ENCODE assay signal across 14 cellular contexts in the genomic region with DNA sequence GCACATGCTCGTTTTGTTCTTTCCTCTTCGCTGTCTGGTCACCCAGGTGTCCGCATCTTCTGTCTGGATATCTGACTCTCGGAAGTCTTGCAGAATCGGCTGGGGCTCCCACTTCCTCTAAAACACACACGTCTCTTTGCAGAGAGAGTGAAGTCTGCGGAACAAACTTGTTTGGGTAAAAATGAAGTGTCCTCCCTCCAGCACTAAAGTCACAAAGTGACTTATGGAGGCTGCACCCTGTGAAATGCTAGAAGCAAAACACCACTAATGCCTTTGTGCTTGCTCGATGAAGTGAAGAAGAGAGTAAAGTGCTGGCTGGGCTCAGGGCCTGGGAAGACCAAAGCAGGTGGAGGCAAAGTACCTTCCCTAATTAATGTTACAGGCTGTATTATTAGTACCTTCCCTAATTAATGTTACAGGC.
DNase-seq lines count a peak whose midpoint lies in the region; ATAC-seq, FAIRE-seq and TF ChIP-seq lines count a peak whose summit lies in the region.
"Had no signal": no experiment of that assay in that cellular context is flagged by ENCODE, and none has a peak within 500 bp of the region (broad histone marks: within the 10 kb centered on the region; RNA-seq: fewer than 3 reads in every experiment).

No MANE protein-coding gene starts in this region.

- no peak overlapping the region for H3K27ac ChIP-seq in astrocyte (ENCODE audit: low read depth, low read length)
- H3K27ac ChIP-seq: C4-2B, spleen had no signal

- H3K4me3 Mint-ChIP-seq in Caco-2 (ENCODE audit: unreplicated experiment), result no peak overlapping the region
- no peak overlapping the region for H3K4me3 Mint-ChIP-seq in astrocyte (ENCODE audit: unreplicated experiment)
- peak overlapping the region; percentile 47 for H3K4me3 Mint-ChIP-seq in nephron progenitor cell
- H3K4me3 Mint-ChIP-seq in T-helper 17 cell, result no peak overlapping the region
- H3K4me3 Mint-ChIP-seq: activated B cell treated with CpG ODN at 0.5 μM for 24 hours had no signal

- intact Hi-C loops in Caco-2 (cut with micrococcal nuclease; ENCODE audit: unreplicated experiment), result no loop called here

- no peaks in the 10 kb centered on the region for H4K20me1 ChIP-seq in astrocyte (ENCODE audit: insufficient read depth, low read length)

- H3K9me3 Mint-ChIP-seq in Caco-2 (ENCODE audit: unreplicated experiment) (no peaks in the 10 kb centered on the region), astrocyte (ENCODE audit: unreplicated experiment) (peaks cover 2% of the 10 kb centered on the region), nephron progenitor cell (no peaks in the 10 kb centered on the region)
- H3K9me3 Mint-ChIP-seq: activated B cell treated with CpG ODN at 0.5 μM for 24 hours had no signal

- H3K4me1 ChIP-seq in Caco-2 (peaks cover 32% of the 10 kb centered on the region; the same call in 1 of the 2 replicates), astrocyte (ENCODE audit: insufficient read depth, low read length) (peaks cover 12% of the 10 kb centered on the region)
- H3K4me1 ChIP-seq: spleen had no signal

- DNase-seq in Caco-2 (no peak), astrocyte (ENCODE audit: low read depth) (no peak), nephron progenitor cell (peak; percentile 29), T1000 (lab: John Stamatoyannopoulos, UW) (no peak), T-helper 17 cell (no peak), amygdala (lab: John Stamatoyannopoulos, UW) (no peak)
- DNase-seq in stimulated activated CD4-positive, alpha-beta T cell treated with anti-CD3 and anti-CD28 coated beads, Interleukin-2, amount 100 ng/mL, for 24 hours, result no peak
- DNase-seq: activated B cell treated with CpG ODN at 0.5 μM for 24 hours; SHP77 treated with DMSO at 0.1 percent for 48 hours; spleen; stimulated activated CD8-positive, alpha-beta memory T cell treated with anti-CD3 and anti-CD28 coated beads, Interleukin-4, amount 100 ng/mL, for 48 hours had no signal

- no peak overlapping the region for H3K9ac ChIP-seq in astrocyte (ENCODE audit: low read length)

- H3K4me2 ChIP-seq in astrocyte (ENCODE audit: low read length), result no peak overlapping the region

- no peak for ATAC-seq in T-helper 17 cell
- ATAC-seq: HepG2 had no signal

- H3K27me3 Mint-ChIP-seq in Caco-2 (ENCODE audit: insufficient read depth, unreplicated experiment), result no peaks in the 10 kb centered on the region
- no peaks in the 10 kb centered on the region for H3K27me3 Mint-ChIP-seq in astrocyte (ENCODE audit: low read depth, unreplicated experiment)
- H3K27me3 Mint-ChIP-seq in nephron progenitor cell (ENCODE audit: low read depth, poor library complexity), result peaks cover 5% of the 10 kb centered on the region
- H3K27me3 Mint-ChIP-seq in T-helper 17 cell, result no peaks in the 10 kb centered on the region
- H3K27me3 Mint-ChIP-seq: activated B cell treated with CpG ODN at 0.5 μM for 24 hours had no signal

- H3K9me3 ChIP-seq in Caco-2 (no peaks in the 10 kb centered on the region), astrocyte (ENCODE audit: insufficient read depth, low read depth, low read length) (no peaks in the 10 kb centered on the region), T-helper 17 cell (ENCODE audit: control insufficient read depth, low read length, poor library complexity, severe bottlenecking) (no peaks in the 10 kb centered on the region)
- H3K9me3 ChIP-seq: spleen had no signal

- no peaks in the 10 kb centered on the region for H3K27me3 ChIP-seq in Caco-2 (replicated peaks; ENCODE audit: control insufficient read depth, insufficient read depth, low read length)
- H3K27me3 ChIP-seq in astrocyte (ENCODE audit: insufficient read depth, low read length), result peaks cover 2% of the 10 kb centered on the region
- H3K27me3 ChIP-seq: spleen had no signal

- no TSS peak for BruUV-seq in Caco-2 (replicated peaks; lab: Mats Ljungman, UMichigan)

- TF ChIP-seq CTCF in Caco-2 (IDR thresholded peaks at IDR 0.05; ENCODE audit: insufficient read depth in 1 of 2, low read depth in 1 of 2, low read length in 1 of 2, severe bottlenecking in 1 of 2, unreplicated experiment in 1 of 2), result no peak
- TF ChIP-seq CTCF in astrocyte (IDR thresholded peaks at IDR 0.05; ENCODE audit: insufficient read depth, low read depth, low read length), result no peak
- no peak for TF ChIP-seq CTCF in nephron progenitor cell (IDR thresholded peaks at IDR 0.05)

- H3K4me1 Mint-ChIP-seq in Caco-2 (ENCODE audit: low read depth, unreplicated experiment) (peaks cover 61% of the 10 kb centered on the region), astrocyte (ENCODE audit: low read depth, unreplicated experiment) (peaks cover 57% of the 10 kb centered on the region), nephron progenitor cell (peaks cover 90% of the 10 kb centered on the region), T-helper 17 cell (peaks cover 2% of the 10 kb centered on the region)
- H3K4me1 Mint-ChIP-seq: activated B cell treated with CpG ODN at 0.5 μM for 24 hours had no signal

- no peak overlapping the region for H2AFZ ChIP-seq in astrocyte (ENCODE audit: low read depth, low read length)

- no peak for FAIRE-seq in astrocyte (lab: Jason Lieb, UNC)
- FAIRE-seq: HepG2 had no signal

- POLR2A ChIA-PET in Caco-2 (lab: Charles Lee), result no interaction called here

- H3K27ac Mint-ChIP-seq in Caco-2 (ENCODE audit: unreplicated experiment), result peak overlapping the region; percentile 16
- H3K27ac Mint-ChIP-seq in astrocyte (ENCODE audit: unreplicated experiment), result peak overlapping the region; percentile 95
- peak overlapping the region; percentile 99 for H3K27ac Mint-ChIP-seq in nephron progenitor cell
- no peak overlapping the region for H3K27ac Mint-ChIP-seq in T-helper 17 cell
- H3K27ac Mint-ChIP-seq: activated B cell treated with CpG ODN at 0.5 μM for 24 hours had no signal

- H3K36me3 Mint-ChIP-seq in Caco-2 (ENCODE audit: insufficient read depth, unreplicated experiment) (peaks cover 94% of the 10 kb centered on the region), astrocyte (ENCODE audit: low read depth, unreplicated experiment) (no peaks in the 10 kb centered on the region), nephron progenitor cell (ENCODE audit: low read depth) (peaks cover 28% of the 10 kb centered on the region), T-helper 17 cell (ENCODE audit: low read depth) (no peaks in the 10 kb centered on the region)

- CTCF ChIA-PET in Caco-2 (lab: Charles Lee), result no interaction called here

- H3K36me3 ChIP-seq in Caco-2 (ENCODE audit: control insufficient read depth, insufficient read depth, low read length) (peaks cover 1% of the 10 kb centered on the region; the same call in 1 of the 2 replicates), astrocyte (ENCODE audit: insufficient read depth, low read length) (no peaks in the 10 kb centered on the region)
- H3K36me3 ChIP-seq: spleen had no signal

- H3K79me2 ChIP-seq in astrocyte (ENCODE audit: insufficient read depth, low read length), result no peaks in the 10 kb centered on the region

- TF ChIP-seq RAD21 in Ishikawa (IDR thresholded peaks at IDR 0.05; ENCODE audit: low read depth), result peak; percentile 26; the same call in 1 of the 2 replicates

- H3K4me3 ChIP-seq in Caco-2 (ENCODE audit: low read depth, low read length) (no peak overlapping the region), astrocyte (ENCODE audit: insufficient read depth, low read depth, low read length) (no peak overlapping the region)
- H3K4me3 ChIP-seq: spleen had no signal

- peak; percentile 94 for TF ChIP-seq EP300 in Ishikawa (IDR thresholded peaks at IDR 0.05; ENCODE audit: borderline replicate concordance)

TF ChIP-seq in Ishikawa, 13 proteins besides CTCF, POLR2A, EP300 and RAD21 (continues in another document):
- TF ChIP-seq CEBPB (IDR thresholded peaks at IDR 0.05) (0 out of 2 replicates have a peak, but pooled peaks have one; percentile 37), TEAD4 (IDR thresholded peaks at IDR 0.05) (peak; percentile 87), FOXM1 (IDR thresholded peaks at IDR 0.05; ENCODE audit: borderline replicate concordance, low read depth) (peak; percentile 82), TCF12 (IDR thresholded peaks at IDR 0.05; ENCODE audit: low read depth) (peak; percentile 97), YY1 (IDR thresholded peaks at IDR 0.05; ENCODE audit: low read depth) (peak; percentile 75; the same call in 1 of the 2 replicates), CREB1 (IDR thresholded peaks at IDR 0.05; ENCODE audit: low read depth) (no peak)
- TF ChIP-seq, protein P1, sequence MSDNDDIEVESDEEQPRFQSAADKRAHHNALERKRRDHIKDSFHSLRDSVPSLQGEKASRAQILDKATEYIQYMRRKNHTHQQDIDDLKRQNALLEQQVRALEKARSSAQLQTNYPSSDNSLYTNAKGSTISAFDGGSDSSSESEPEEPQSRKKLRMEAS (IDR thresholded peaks at IDR 0.05), result peak; percentile 72
- TF ChIP-seq, protein P2, sequence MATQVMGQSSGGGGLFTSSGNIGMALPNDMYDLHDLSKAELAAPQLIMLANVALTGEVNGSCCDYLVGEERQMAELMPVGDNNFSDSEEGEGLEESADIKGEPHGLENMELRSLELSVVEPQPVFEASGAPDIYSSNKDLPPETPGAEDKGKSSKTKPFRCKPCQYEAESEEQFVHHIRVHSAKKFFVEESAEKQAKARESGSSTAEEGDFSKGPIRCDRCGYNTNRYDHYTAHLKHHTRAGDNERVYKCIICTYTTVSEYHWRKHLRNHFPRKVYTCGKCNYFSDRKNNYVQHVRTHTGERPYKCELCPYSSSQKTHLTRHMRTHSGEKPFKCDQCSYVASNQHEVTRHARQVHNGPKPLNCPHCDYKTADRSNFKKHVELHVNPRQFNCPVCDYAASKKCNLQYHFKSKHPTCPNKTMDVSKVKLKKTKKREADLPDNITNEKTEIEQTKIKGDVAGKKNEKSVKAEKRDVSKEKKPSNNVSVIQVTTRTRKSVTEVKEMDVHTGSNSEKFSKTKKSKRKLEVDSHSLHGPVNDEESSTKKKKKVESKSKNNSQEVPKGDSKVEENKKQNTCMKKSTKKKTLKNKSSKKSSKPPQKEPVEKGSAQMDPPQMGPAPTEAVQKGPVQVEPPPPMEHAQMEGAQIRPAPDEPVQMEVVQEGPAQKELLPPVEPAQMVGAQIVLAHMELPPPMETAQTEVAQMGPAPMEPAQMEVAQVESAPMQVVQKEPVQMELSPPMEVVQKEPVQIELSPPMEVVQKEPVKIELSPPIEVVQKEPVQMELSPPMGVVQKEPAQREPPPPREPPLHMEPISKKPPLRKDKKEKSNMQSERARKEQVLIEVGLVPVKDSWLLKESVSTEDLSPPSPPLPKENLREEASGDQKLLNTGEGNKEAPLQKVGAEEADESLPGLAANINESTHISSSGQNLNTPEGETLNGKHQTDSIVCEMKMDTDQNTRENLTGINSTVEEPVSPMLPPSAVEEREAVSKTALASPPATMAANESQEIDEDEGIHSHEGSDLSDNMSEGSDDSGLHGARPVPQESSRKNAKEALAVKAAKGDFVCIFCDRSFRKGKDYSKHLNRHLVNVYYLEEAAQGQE (IDR thresholded peaks at IDR 0.05; ENCODE audit: low read depth), result no peak
